Comparison of ENCODE assay signal across 8 cellular contexts in genomic region chr19:8654591-8655339, GRCh38. TPM values are rescaled to one million over a fixed set of nuclear protein-coding genes. Genes with fewer than 3 reads are reported as not detected.
DNase-seq lines count a peak whose midpoint lies in the region; ATAC-seq and TF ChIP-seq lines count a peak whose summit lies in the region.

No MANE protein-coding gene starts in this region.

- H3K27me3 ChIP-seq in BJ (ENCODE audit: control insufficient read depth, insufficient read depth, low read length) (no peaks in the 10 kb centered on the region), SJCRH30 (no peaks in the 10 kb centered on the region)

- intact Hi-C loops in head of caudate nucleus (cut with DNase I): loop anchor here (10.0 kb wide), 1 partner anchor 420 kb away; no protein-coding TSS in a partner anchor

- POLR2A ChIA-PET in BJ (lab: Charles Lee): no interaction called here

- DNase-seq in BJ (ENCODE audit: low read depth): no peak
- DNase-seq in HFF-Myc (ENCODE audit: extremely low read depth, low read depth): no peak
- DNase-seq in SJCRH30: peak; percentile 19 to 57
- DNase-seq in activated gamma-delta T cell treated with Interleukin-2 at 50 U/mL for 16 hours: peak; percentile 70
- peak in 41 of 42 donors; percentile 26 to 81 (median 57) for DNase-seq in head of caudate nucleus
- peak; percentile 73 for DNase-seq in retina
- no peak for DNase-seq in globus pallidus (ENCODE audit: low spot score)

- peak; percentile 95 for TF ChIP-seq CTCF in BJ (IDR thresholded peaks at IDR 0.05; ENCODE audit: insufficient read depth, low read depth, low read length)
- peak; percentile 89 for TF ChIP-seq CTCF in HFF-Myc (IDR thresholded peaks at IDR 0.05; ENCODE audit: low read depth, low read length, missing control alignments)

- no peak overlapping the region for H3K27ac ChIP-seq in SJCRH30

- H3K9me3 ChIP-seq in SJCRH30 (replicated peaks): no peaks in the 10 kb centered on the region

- no peak for ATAC-seq in GM18868 (IDR thresholded peaks at IDR 0.05; ENCODE audit: unreplicated experiment)

- H3K4me1 ChIP-seq in SJCRH30: no peaks in the 10 kb centered on the region

- CTCF ChIA-PET in BJ (lab: Yijun Ruan, JAX): interaction anchor here (0.7 to 2.7 kb wide), 12 partner anchors 9 to 426 kb away, joined by 3 to 11 read pairs (median 5); no protein-coding TSS in a partner anchor

- H3K36me3 ChIP-seq in BJ (ENCODE audit: control insufficient read depth, insufficient read depth, low read length) (no peaks in the 10 kb centered on the region), SJCRH30 (no peaks in the 10 kb centered on the region)

- 0 out of 2 replicates have a peak overlapping the region, but pooled peaks have one; percentile 11 for H3K4me3 ChIP-seq in BJ (ENCODE audit: low read depth, low read length)
- H3K4me3 ChIP-seq in HFF-Myc (replicated peaks; ENCODE audit: low read depth, low read length): no peak overlapping the region
- H3K4me3 ChIP-seq in SJCRH30: no peak overlapping the region

RNA-seq across cellular contexts. Expression of gene NFILZ, which starts 24.3 kb away (rescaled TPM):
- polyA plus RNA-seq in BJ (2011; rRNA removed): not detected in 2 replicates
- polyA minus RNA-seq in BJ (2011; rRNA and poly(A)+ RNA removed): not detected in 2 replicates
- not detected in 2 replicates for total RNA-seq in SJCRH30 (2014; rRNA removed; shearing (Covaris generic))

RNA-seq across cellular contexts. Expression of gene ACTL9, which starts 43.8 kb away (rescaled TPM):
- polyA plus RNA-seq in BJ (2011; rRNA removed): not detected in 2 replicates
- not detected in 2 replicates for polyA minus RNA-seq in BJ (2011; rRNA and poly(A)+ RNA removed)
- not detected in 2 replicates for total RNA-seq in SJCRH30 (2014; rRNA removed; shearing (Covaris generic))

RNA-seq across cellular contexts. Expression of gene ADAMTS10, which starts 44.2 kb away (rescaled TPM):
- 5.6 and 10.4 TPM in 2 replicates for polyA plus RNA-seq in BJ (2011; rRNA removed)
- polyA minus RNA-seq in BJ (2011; rRNA and poly(A)+ RNA removed): 6.3 and 7.9 TPM in 2 replicates
- total RNA-seq in SJCRH30 (2014; rRNA removed; shearing (Covaris generic)): not detected in 2 replicates

Comparison
In these comparisons a context has a peak if more than half of its experiments do, and no peak if none do; other contexts are left out.
1. DNase-seq: peak in SJCRH30 (2 of 2), activated gamma-delta T cell treated with Interleukin-2 at 50 U/mL for 16 hours (single experiment), head of caudate nucleus (41 of 42) and retina (single experiment); none in BJ (single experiment), HFF-Myc (single experiment) and globus pallidus (single experiment).